27 cellular contexts compared by ENCODE assay signal in genomic region chr18:28736223-28736622, GRCh38.
DNase-seq lines count a peak whose midpoint lies in the region; ATAC-seq, FAIRE-seq and TF ChIP-seq lines count a peak whose summit lies in the region.
"Had no signal": no experiment of that assay in that cellular context is flagged by ENCODE, and none has a peak within 500 bp of the region (broad histone marks: within the 10 kb centered on the region; RNA-seq: fewer than 3 reads in every experiment).

No MANE protein-coding gene starts in this region.

- no peaks in the 10 kb centered on the region for H3K36me3 Mint-ChIP-seq in glutamatergic neuron (ENCODE audit: unreplicated experiment)
- H3K36me3 Mint-ChIP-seq: activated CD4-positive, alpha-beta memory T cell treated with anti-CD3 and anti-CD28 coated beads for 36 hours; brain had no signal

- H3K27ac ChIP-seq in IMR-90 (ENCODE audit: insufficient read depth, low read length) (no peak overlapping the region), mammary epithelial cell (ENCODE audit: insufficient read depth, low read depth, low read length) (no peak overlapping the region), suprapubic skin (no peak overlapping the region)
- H3K27ac ChIP-seq: dorsolateral prefrontal cortex, gastroesophageal sphincter, neutrophil, transverse colon had no signal

- TF ChIP-seq EP300 in suprapubic skin (IDR thresholded peaks at IDR 0.05), result no peak

- H3K18ac ChIP-seq in IMR-90 (ENCODE audit: low read depth, low read length), result no peak overlapping the region

- H3K56ac ChIP-seq in IMR-90 (ENCODE audit: extremely low read depth, insufficient read depth, low read length), result no peak overlapping the region

- H2BK5ac ChIP-seq in IMR-90 (ENCODE audit: low read depth, low read length, poor library complexity, severe bottlenecking), result peak overlapping the region; percentile 10

- no peak for FAIRE-seq in HTR-8/SVneo (lab: Jason Lieb, UNC)
- FAIRE-seq: G401.6 had no signal

- H3K4me3 Mint-ChIP-seq in glutamatergic neuron (ENCODE audit: unreplicated experiment), result no peak overlapping the region
- H3K4me3 Mint-ChIP-seq: activated CD4-positive, alpha-beta memory T cell treated with anti-CD3 and anti-CD28 coated beads for 36 hours; activated T-cell treated with anti-CD3 and anti-CD28 coated beads, Interleukin-2, amount 50 U/mL, for 72 hours; brain had no signal

- no peaks in the 10 kb centered on the region for H3K9me1 ChIP-seq in IMR-90 (ENCODE audit: insufficient read depth, low read length)

- dilution Hi-C loops in IMR-90 (cut with HindIII; ENCODE audit: low sequenced_read_pairs, unreplicated experiment), result no loop called here
- dilution Hi-C loops in mammary epithelial cell (cut with HindIII; ENCODE audit: low sequenced_read_pairs), result no loop called here

- no peak overlapping the region for H4K91ac ChIP-seq in IMR-90 (ENCODE audit: insufficient read depth, low read depth, low read length)

- H3K4me1 ChIP-seq in IMR-90 (ENCODE audit: control insufficient read depth, insufficient read depth, low read length), result peaks cover 2% of the 10 kb centered on the region; the same call in 1 of the 2 replicates
- H3K4me1 ChIP-seq in adipocyte (ENCODE audit: control insufficient read depth, insufficient read depth, low read length), result peaks cover 13% of the 10 kb centered on the region
- H3K4me1 ChIP-seq in skeletal muscle satellite cell (ENCODE audit: control insufficient read depth, insufficient read depth, low read length), result peaks cover 20% of the 10 kb centered on the region
- H3K4me1 ChIP-seq in mammary epithelial cell (ENCODE audit: insufficient read depth, low read length), result no peaks in the 10 kb centered on the region
- no peaks in the 10 kb centered on the region for H3K4me1 ChIP-seq in suprapubic skin
- H3K4me1 ChIP-seq: Caco-2, gastroesophageal sphincter, transverse colon had no signal

- intact Hi-C loops in IMR-90 (cut with micrococcal nuclease) (no loop called here), mammary epithelial cell (cut with micrococcal nuclease) (no loop called here)

- H3K36me3 ChIP-seq in IMR-90 (ENCODE audit: control insufficient read depth, insufficient read depth, low read length) (no peaks in the 10 kb centered on the region), adipocyte (ENCODE audit: control insufficient read depth, insufficient read depth, low read length, severe bottlenecking) (no peaks in the 10 kb centered on the region), skeletal muscle satellite cell (ENCODE audit: insufficient read depth, low read length) (no peaks in the 10 kb centered on the region), mammary epithelial cell (ENCODE audit: insufficient read depth, low read length) (no peaks in the 10 kb centered on the region), suprapubic skin (no peaks in the 10 kb centered on the region)
- H3K36me3 ChIP-seq: gastroesophageal sphincter, neutrophil, transverse colon had no signal

- TF ChIP-seq POLR2A in IMR-90 (IDR thresholded peaks at IDR 0.05; ENCODE audit: low read depth, low read length) (no peak), suprapubic skin (IDR thresholded peaks at IDR 0.05) (no peak)

- H3K4me2 ChIP-seq in IMR-90 (ENCODE audit: low read depth, low read length), result no peak overlapping the region
- H3K4me2 ChIP-seq in skeletal muscle satellite cell (ENCODE audit: low read length), result no peak overlapping the region
- no peak overlapping the region for H3K4me2 ChIP-seq in mammary epithelial cell (ENCODE audit: insufficient read depth, low read depth, low read length)

- CTCF ChIA-PET in IMR-90 (lab: Yijun Ruan, JAX) (no interaction called here), mammary epithelial cell (lab: Charles Lee; ENCODE audit: low non-redundant PET) (no interaction called here)

- no peak overlapping the region for H2BK20ac ChIP-seq in IMR-90 (ENCODE audit: low read depth, low read length)

- H2AFZ ChIP-seq in IMR-90 (replicated peaks; ENCODE audit: low read length, poor library complexity) (no peak overlapping the region), mammary epithelial cell (ENCODE audit: low read depth, low read length) (no peak overlapping the region)

- H4K8ac ChIP-seq in IMR-90 (ENCODE audit: low read depth in 2 of 2, low read length in 2 of 2), result no peak overlapping the region

- TF ChIP-seq CTCF in IMR-90 (conservative IDR thresholded peaks at IDR 0.05; ENCODE audit: low read depth, low read length), result no peak
- no peak for TF ChIP-seq CTCF in glutamatergic neuron (IDR thresholded peaks at IDR 0.05; ENCODE audit: partially characterized antibody, unreplicated experiment)
- TF ChIP-seq CTCF in mammary epithelial cell (conservative IDR thresholded peaks at IDR 0.05 in 1 of 2, IDR thresholded peaks at IDR 0.05 in 1 of 2; ENCODE audit: extremely low read depth in 1 of 2, insufficient read depth in 1 of 2, low read depth in 1 of 2, low read length in 2 of 2), result no peak
- TF ChIP-seq CTCF in suprapubic skin (IDR thresholded peaks at IDR 0.05), result no peak

- no peaks in the 10 kb centered on the region for H3K79me1 ChIP-seq in IMR-90 (ENCODE audit: low read depth in 1 of 2, low read length in 2 of 2)

- no peaks in the 10 kb centered on the region for H3K9me3 Mint-ChIP-seq in glutamatergic neuron (ENCODE audit: unreplicated experiment)

- no peak for ATAC-seq in IMR-90 (ENCODE audit: low read depth)
- ATAC-seq: activated T-cell treated with anti-CD3 and anti-CD28 coated beads, Interleukin-2, amount 50 U/mL, for 72 hours; gastroesophageal sphincter; sciatic nerve had no signal

- H3K27me3 Mint-ChIP-seq in glutamatergic neuron (ENCODE audit: unreplicated experiment), result no peaks in the 10 kb centered on the region
- H3K27me3 Mint-ChIP-seq: activated CD4-positive, alpha-beta memory T cell treated with anti-CD3 and anti-CD28 coated beads for 36 hours; brain; progenitor cell of endocrine pancreas had no signal

- no peak overlapping the region for H2AK5ac ChIP-seq in IMR-90 (ENCODE audit: low read depth, low read length)

- TF ChIP-seq RAD21 in IMR-90 (IDR thresholded peaks at IDR 0.05; ENCODE audit: low read length), result no peak

- in situ Hi-C loops in IMR-90 (cut with MboI; ENCODE audit: low sequenced_read_pairs) (no loop called here), mammary epithelial cell (cut with MboI; ENCODE audit: low sequenced_read_pairs in 2 of 2) (no loop called here)

- H3K4me3 ChIP-seq in IMR-90 (ENCODE audit: insufficient read depth, low read depth, low read length) (no peak overlapping the region), adipocyte (ENCODE audit: low read length) (peak overlapping the region; percentile 57), skeletal muscle satellite cell (ENCODE audit: low read length) (no peak overlapping the region), mammary epithelial cell (replicated peaks in 1 of 3; ENCODE audit: insufficient read depth in 1 of 3, low read depth in 2 of 3, low read length in 3 of 3) (no peak overlapping the region), suprapubic skin (no peak overlapping the region)
- H3K4me3 ChIP-seq: dorsolateral prefrontal cortex, gastroesophageal sphincter, lung, transverse colon had no signal

- POLR2A ChIA-PET in IMR-90 (lab: Charles Lee; ENCODE audit: unreplicated experiment), result no interaction called here

- BruUV-seq in IMR-90 (replicated peaks; lab: Mats Ljungman, UMichigan), result no TSS peak
- BruUV-seq in mammary epithelial cell (replicated peaks; lab: Mats Ljungman, UMichigan), result no TSS peak

- H3K79me2 ChIP-seq in mammary epithelial cell (ENCODE audit: insufficient read depth, low read length), result no peaks in the 10 kb centered on the region

- no peak overlapping the region; the same call in 1 of the 2 replicates for H3K14ac ChIP-seq in IMR-90 (replicated peaks; ENCODE audit: low read depth, low read length)

- DNase-seq in IMR-90 (no peak), adipocyte (ENCODE audit: low read depth) (no peak), glutamatergic neuron (no peak), D341Med (ENCODE audit: low spot score) (no peak), mammary epithelial cell (no peak), suprapubic skin (ENCODE audit: low spot score in 2 of 2) (no peak), HTR-8/SVneo (ENCODE audit: insufficient read length, low spot score) (no peak)
- DNase-seq: activated CD4-positive, alpha-beta memory T cell treated with anti-CD3 and anti-CD28 coated beads for 36 hours; activated CD4-positive, alpha-beta T cell treated with anti-CD3 and anti-CD28 coated beads for 1 hour; activated naive CD4-positive, alpha-beta T cell; activated T-cell treated with anti-CD3 and anti-CD28 coated beads, Interleukin-2, amount 50 U/mL, for 72 hours; C1 segment of cervical spinal cord; Caco-2; dorsolateral prefrontal cortex; hippocampal formation; NCI-H146; NCI-H524 treated with DMSO at 0.1 percent for 48 hours; stimulated activated CD4-positive, alpha-beta T cell treated with anti-CD3 and anti-CD28 coated beads, Interleukin-4, amount 100 ng/mL, for 1 hour; transverse colon had no signal

- 0 out of 2 replicates have a peak overlapping the region, but pooled peaks have one; percentile 29 for H2BK120ac ChIP-seq in IMR-90 (ENCODE audit: low read depth, low read length)

- no peak overlapping the region for H2BK15ac ChIP-seq in IMR-90 (ENCODE audit: low read depth, low read length)

- H3K9ac ChIP-seq in IMR-90 (ENCODE audit: low read depth, low read length) (no peak overlapping the region), adipocyte (ENCODE audit: low read length) (peak overlapping the region; percentile 61), skeletal muscle satellite cell (ENCODE audit: low read depth, low read length) (peak overlapping the region; percentile 51), mammary epithelial cell (ENCODE audit: insufficient read depth, low read length) (no peak overlapping the region)

- no peaks in the 10 kb centered on the region for H3K27me3 ChIP-seq in IMR-90 (ENCODE audit: control insufficient read depth, insufficient read depth, low read length)
- no peaks in the 10 kb centered on the region for H3K27me3 ChIP-seq in adipocyte (replicated peaks; ENCODE audit: control insufficient read depth, insufficient read depth, low read length)
- no peaks in the 10 kb centered on the region for H3K27me3 ChIP-seq in skeletal muscle satellite cell (ENCODE audit: control insufficient read depth, insufficient read depth, low read length)
- H3K27me3 ChIP-seq in mammary epithelial cell (ENCODE audit: insufficient read depth, low read length), result no peaks in the 10 kb centered on the region
- H3K27me3 ChIP-seq in suprapubic skin, result no peaks in the 10 kb centered on the region
- H3K27me3 ChIP-seq: dorsolateral prefrontal cortex, gastroesophageal sphincter, neutrophil, transverse colon had no signal

- H4K20me1 ChIP-seq in IMR-90 (ENCODE audit: insufficient read depth, low read length) (no peaks in the 10 kb centered on the region), mammary epithelial cell (ENCODE audit: insufficient read depth, low read length) (no peaks in the 10 kb centered on the region)

- H2AK9ac ChIP-seq in IMR-90 (replicated peaks; ENCODE audit: low read depth, low read length, poor library complexity), result no peak overlapping the region

- H3K9me3 ChIP-seq in IMR-90 (ENCODE audit: control insufficient read depth, insufficient read depth, low read length) (no peaks in the 10 kb centered on the region), adipocyte (ENCODE audit: control insufficient read depth, low read length) (no peaks in the 10 kb centered on the region), skeletal muscle satellite cell (replicated peaks; ENCODE audit: low read length) (no peaks in the 10 kb centered on the region), mammary epithelial cell (replicated peaks; ENCODE audit: insufficient read depth, low read length) (no peaks in the 10 kb centered on the region), suprapubic skin (no peaks in the 10 kb centered on the region)
- H3K9me3 ChIP-seq: Caco-2, gastroesophageal sphincter, transverse colon had no signal

- peak overlapping the region; percentile 58; the same call in 1 of the 2 replicates for H4K5ac ChIP-seq in IMR-90 (ENCODE audit: low read depth, low read length)

- peak overlapping the region; percentile 20 for H3K27ac Mint-ChIP-seq in glutamatergic neuron (ENCODE audit: unreplicated experiment)
- H3K27ac Mint-ChIP-seq: activated CD4-positive, alpha-beta memory T cell treated with anti-CD3 and anti-CD28 coated beads for 36 hours; activated T-cell treated with anti-CD3 and anti-CD28 coated beads, Interleukin-2, amount 50 U/mL, for 72 hours; brain; progenitor cell of endocrine pancreas had no signal

- WGBS in IMR-90 (ENCODE audit: extremely low coverage in 2 of 2, insufficient read length in 1 of 2), 2 experiments, result no CpG with 5 or more reads among the region's 2 CpGs
- WGBS in mammary epithelial cell (ENCODE audit: low coverage, missing lambda C conversion rate), result 97% methylated on average over 2 of the region's 2 CpGs
- WGBS in suprapubic skin, result 73% methylated on average over 2 of the region's 2 CpGs

- H3K23ac ChIP-seq in IMR-90 (ENCODE audit: low read depth, low read length), result no peak overlapping the region

- H3K4ac ChIP-seq in IMR-90 (ENCODE audit: low read depth, low read length), result no peak overlapping the region

- H3K4me1 Mint-ChIP-seq in glutamatergic neuron (ENCODE audit: low read depth, unreplicated experiment), result peaks cover 9% of the 10 kb centered on the region

Comparison
In these comparisons a context has a peak if more than half of its experiments do, and no peak if none do; other contexts are left out.
1. H3K9ac ChIP-seq: peak in adipocyte (single experiment) and skeletal muscle satellite cell (single experiment); none in IMR-90 (single experiment) and mammary epithelial cell (single experiment).